18 cellular contexts compared by ENCODE assay signal in the genomic region with DNA sequence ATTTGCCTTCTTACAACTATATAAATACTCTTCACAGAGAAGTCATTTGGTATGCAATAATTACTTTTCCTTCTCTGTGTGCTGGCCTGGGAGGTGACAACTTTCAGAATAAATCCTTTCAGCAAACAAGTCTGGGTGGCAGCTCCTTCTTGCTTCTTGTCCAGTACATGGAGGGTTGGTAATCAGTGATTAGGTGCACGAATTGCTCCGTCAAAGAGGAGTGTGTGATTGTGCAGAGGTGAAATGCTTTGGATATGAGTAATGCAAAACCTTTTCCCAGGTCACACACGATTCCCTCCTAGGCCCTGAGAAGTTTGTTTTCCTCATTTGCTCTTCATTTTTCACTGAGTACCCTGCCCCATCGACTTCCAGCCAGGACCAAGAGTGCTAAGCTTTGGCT.
DNase-seq lines count a peak whose midpoint lies in the region; ATAC-seq and TF ChIP-seq lines count a peak whose summit lies in the region.
"Had no signal": no experiment of that assay in that cellular context is flagged by ENCODE, and none has a peak within 500 bp of the region (broad histone marks: within the 10 kb centered on the region; RNA-seq: fewer than 3 reads in every experiment).

No MANE protein-coding gene starts in this region.

- H3K27me3 ChIP-seq in IMR-90 (ENCODE audit: control insufficient read depth, insufficient read depth, low read length) (no peaks in the 10 kb centered on the region), kidney epithelial cell (ENCODE audit: control insufficient read depth, insufficient read depth, low read length) (no peaks in the 10 kb centered on the region), upper lobe of right lung (no peaks in the 10 kb centered on the region)
- H3K27me3 ChIP-seq: neural progenitor cell had no signal

- H3K9ac ChIP-seq in IMR-90 (ENCODE audit: low read depth, low read length), result no peak overlapping the region
- H3K9ac ChIP-seq: neural progenitor cell had no signal

- 0 out of 4 replicates have a peak, but pooled peaks cover 0 to 3% of the 10 kb centered on the region in 2 experiments for H3K79me1 ChIP-seq in IMR-90 (ENCODE audit: low read depth in 1 of 2, low read length in 2 of 2)

- H2BK15ac ChIP-seq in IMR-90 (ENCODE audit: low read depth, low read length), result no peak overlapping the region

- intact Hi-C loops in IMR-90 (cut with micrococcal nuclease), result no loop called here
- intact Hi-C loops in upper lobe of right lung (cut with DNase I), result no loop called here

- no peak overlapping the region for H3K4me3 ChIP-seq in IMR-90 (ENCODE audit: insufficient read depth, low read depth, low read length)
- H3K4me3 ChIP-seq in kidney epithelial cell (ENCODE audit: low read depth, low read length), result no peak overlapping the region
- no peak overlapping the region for H3K4me3 ChIP-seq in upper lobe of right lung
- H3K4me3 ChIP-seq: neural progenitor cell had no signal

- no CpG with 5 or more reads among the region's 4 CpGs for WGBS in IMR-90 (ENCODE audit: extremely low coverage in 2 of 2, insufficient read length in 1 of 2), 2 experiments

- peak overlapping the region; percentile 26 for H2BK20ac ChIP-seq in IMR-90 (ENCODE audit: low read depth, low read length)

- H3K27ac ChIP-seq in IMR-90 (ENCODE audit: insufficient read depth, low read length) (no peak overlapping the region), upper lobe of right lung (no peak overlapping the region)
- H3K27ac ChIP-seq: neural progenitor cell had no signal

- H3K23ac ChIP-seq in IMR-90 (ENCODE audit: low read depth, low read length), result peak overlapping the region; percentile 49

- dilution Hi-C loops in IMR-90 (cut with HindIII; ENCODE audit: low sequenced_read_pairs, unreplicated experiment), result no loop called here

- no TSS peak for BruUV-seq in IMR-90 (replicated peaks; lab: Mats Ljungman, UMichigan)

- peak overlapping the region; percentile 61; the same call in 1 of the 2 replicates for H2AK5ac ChIP-seq in IMR-90 (ENCODE audit: low read depth, low read length)

- CTCF ChIA-PET in IMR-90 (lab: Yijun Ruan, JAX), result interaction anchor here (0.6 kb wide), 1 partner anchor 323 kb away, joined by 3 read pairs; no protein-coding TSS in a partner anchor

- H2BK5ac ChIP-seq in IMR-90 (ENCODE audit: low read depth, low read length, poor library complexity, severe bottlenecking), result no peak overlapping the region

- TF ChIP-seq CTCF in IMR-90 (conservative IDR thresholded peaks at IDR 0.05; ENCODE audit: low read depth, low read length), result no peak
- TF ChIP-seq CTCF in kidney epithelial cell (IDR thresholded peaks at IDR 0.05; ENCODE audit: insufficient read depth, low read length, poor library complexity, severe bottlenecking), result no peak
- no peak for TF ChIP-seq CTCF in upper lobe of right lung (IDR thresholded peaks at IDR 0.05)

- peaks cover 17% of the 10 kb centered on the region; the same call in 1 of the 2 replicates for H3K9me1 ChIP-seq in IMR-90 (ENCODE audit: insufficient read depth, low read length)

- no peaks in the 10 kb centered on the region for H3K36me3 ChIP-seq in IMR-90 (ENCODE audit: control insufficient read depth, insufficient read depth, low read length)
- no peaks in the 10 kb centered on the region for H3K36me3 ChIP-seq in kidney epithelial cell (ENCODE audit: control insufficient read depth, insufficient read depth, low read length)
- no peaks in the 10 kb centered on the region for H3K36me3 ChIP-seq in upper lobe of right lung
- H3K36me3 ChIP-seq: neural progenitor cell had no signal

- TF ChIP-seq RAD21 in IMR-90 (IDR thresholded peaks at IDR 0.05; ENCODE audit: low read length), result no peak

- H3K4me1 ChIP-seq in IMR-90 (ENCODE audit: control insufficient read depth, insufficient read depth, low read length) (peaks cover 11% of the 10 kb centered on the region), upper lobe of right lung (no peaks in the 10 kb centered on the region)

- H3K4ac ChIP-seq in IMR-90 (ENCODE audit: low read depth, low read length), result peak overlapping the region; percentile 60

- H2BK120ac ChIP-seq in IMR-90 (ENCODE audit: low read depth, low read length), result peak overlapping the region; percentile 76

- no peak overlapping the region for H3K4me2 ChIP-seq in IMR-90 (ENCODE audit: low read depth, low read length)
- H3K4me2 ChIP-seq: neural progenitor cell had no signal

- POLR2A ChIA-PET in IMR-90 (lab: Charles Lee; ENCODE audit: unreplicated experiment), result no interaction called here

- no peak for DNase-seq in IMR-90
- DNase-seq in astrocyte of the hippocampus (ENCODE audit: low read depth, low spot score), result peak; percentile 19
- DNase-seq in kidney epithelial cell (ENCODE audit: low read depth), result peak; percentile 52
- DNase-seq in upper lobe of right lung, result no peak
- DNase-seq in NCI-H128 (lab: John Stamatoyannopoulos, UW; ENCODE audit: unreplicated experiment), result no peak
- DNase-seq in UCSD-AML1 (lab: John Stamatoyannopoulos, UW; ENCODE audit: unreplicated experiment), result no peak
- DNase-seq: activated CD4-positive, alpha-beta T cell treated with anti-CD3 and anti-CD28 coated beads, Interleukin-2, amount 10 ng/mL, durations not matched to agents 7 days and 5 days; CD4-positive, alpha-beta memory T cell; DMS53; GF-D8; left ventricle myocardium superior; NCI-H1930; NCI-H345; NCI-H774; OCI-M1 had no signal

- peak overlapping the region; percentile 48; the same call in 1 of the 2 replicates for H4K91ac ChIP-seq in IMR-90 (ENCODE audit: insufficient read depth, low read depth, low read length)

- peak overlapping the region; percentile 68 for H3K14ac ChIP-seq in IMR-90 (replicated peaks; ENCODE audit: low read depth, low read length)

- ATAC-seq in IMR-90 (ENCODE audit: low read depth) (no peak), upper lobe of right lung (peak; percentile 16), HG02870 (IDR thresholded peaks at IDR 0.05; ENCODE audit: unreplicated experiment) (no peak)
- ATAC-seq: activated T-helper 17 cell treated with anti-CD3 and anti-CD28 coated beads, Interleukin-2, amount 50 U/mL, for 72 hours; left ventricle myocardium superior had no signal

- peak overlapping the region in 1 of 2 experiments; percentile 20; a peak in 2 of 4 replicates for H4K8ac ChIP-seq in IMR-90 (ENCODE audit: low read depth in 2 of 2, low read length in 2 of 2)

- peak overlapping the region; percentile 29; the same call in 1 of the 2 replicates for H3K56ac ChIP-seq in IMR-90 (ENCODE audit: extremely low read depth, insufficient read depth, low read length)

- peak overlapping the region; percentile 33 for H2AK9ac ChIP-seq in IMR-90 (replicated peaks; ENCODE audit: low read depth, low read length, poor library complexity)

- H3K18ac ChIP-seq in IMR-90 (ENCODE audit: low read depth, low read length), result no peak overlapping the region

- in situ Hi-C loops in IMR-90 (cut with MboI; ENCODE audit: low sequenced_read_pairs), result no loop called here

- TF ChIP-seq POLR2A in IMR-90 (IDR thresholded peaks at IDR 0.05; ENCODE audit: low read depth, low read length), result no peak

- peak overlapping the region; percentile 81 for H2AFZ ChIP-seq in IMR-90 (replicated peaks; ENCODE audit: low read length, poor library complexity)
- H2AFZ ChIP-seq: neural progenitor cell had no signal

- H4K20me1 ChIP-seq in IMR-90 (ENCODE audit: insufficient read depth, low read length), result no peaks in the 10 kb centered on the region

- H3K9me3 ChIP-seq in IMR-90 (ENCODE audit: control insufficient read depth, insufficient read depth, low read length), result peaks cover 5% of the 10 kb centered on the region
- no peaks in the 10 kb centered on the region for H3K9me3 ChIP-seq in upper lobe of right lung

- H4K5ac ChIP-seq in IMR-90 (ENCODE audit: low read depth, low read length), result peak overlapping the region; percentile 92

TF ChIP-seq in IMR-90, 13 proteins besides CTCF, POLR2A, EP300 and RAD21:
- TF ChIP-seq, protein P1, sequence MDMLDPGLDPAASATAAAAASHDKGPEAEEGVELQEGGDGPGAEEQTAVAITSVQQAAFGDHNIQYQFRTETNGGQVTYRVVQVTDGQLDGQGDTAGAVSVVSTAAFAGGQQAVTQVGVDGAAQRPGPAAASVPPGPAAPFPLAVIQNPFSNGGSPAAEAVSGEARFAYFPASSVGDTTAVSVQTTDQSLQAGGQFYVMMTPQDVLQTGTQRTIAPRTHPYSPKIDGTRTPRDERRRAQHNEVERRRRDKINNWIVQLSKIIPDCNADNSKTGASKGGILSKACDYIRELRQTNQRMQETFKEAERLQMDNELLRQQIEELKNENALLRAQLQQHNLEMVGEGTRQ (IDR thresholded peaks at IDR 0.05; ENCODE audit: low read depth, low read length), result no peak
- TF ChIP-seq FOS (IDR thresholded peaks at IDR 0.05; ENCODE audit: low read depth, low read length), result no peak
- TF ChIP-seq BHLHE40 (IDR thresholded peaks at IDR 0.05; ENCODE audit: low read depth, low read length), result no peak
- TF ChIP-seq MAFK (IDR thresholded peaks at IDR 0.05; ENCODE audit: low read depth, low read length), result no peak
- no peak for TF ChIP-seq SMC3 (IDR thresholded peaks at IDR 0.05; ENCODE audit: low read depth, low read length)
- no peak for TF ChIP-seq MAZ (IDR thresholded peaks at IDR 0.05; ENCODE audit: borderline replicate concordance, low read depth, low read length)
- no peak for TF ChIP-seq CEBPB (IDR thresholded peaks at IDR 0.05; ENCODE audit: low read depth, low read length)
- TF ChIP-seq, protein P2, sequence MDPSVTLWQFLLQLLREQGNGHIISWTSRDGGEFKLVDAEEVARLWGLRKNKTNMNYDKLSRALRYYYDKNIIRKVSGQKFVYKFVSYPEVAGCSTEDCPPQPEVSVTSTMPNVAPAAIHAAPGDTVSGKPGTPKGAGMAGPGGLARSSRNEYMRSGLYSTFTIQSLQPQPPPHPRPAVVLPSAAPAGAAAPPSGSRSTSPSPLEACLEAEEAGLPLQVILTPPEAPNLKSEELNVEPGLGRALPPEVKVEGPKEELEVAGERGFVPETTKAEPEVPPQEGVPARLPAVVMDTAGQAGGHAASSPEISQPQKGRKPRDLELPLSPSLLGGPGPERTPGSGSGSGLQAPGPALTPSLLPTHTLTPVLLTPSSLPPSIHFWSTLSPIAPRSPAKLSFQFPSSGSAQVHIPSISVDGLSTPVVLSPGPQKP (IDR thresholded peaks at IDR 0.05; ENCODE audit: borderline replicate concordance, low read depth, low read length), result no peak
- no peak for TF ChIP-seq RFX5 (IDR thresholded peaks at IDR 0.05; ENCODE audit: low read depth, low read length)

Comparison
In these comparisons a context has a peak if more than half of its experiments do, and no peak if none do; other contexts are left out.
1. DNase-seq: peak in astrocyte of the hippocampus (single experiment) and kidney epithelial cell (single experiment); none in IMR-90 (single experiment), upper lobe of right lung (single experiment), NCI-H128 (single experiment) and UCSD-AML1 (single experiment).